In the genomic region with DNA sequence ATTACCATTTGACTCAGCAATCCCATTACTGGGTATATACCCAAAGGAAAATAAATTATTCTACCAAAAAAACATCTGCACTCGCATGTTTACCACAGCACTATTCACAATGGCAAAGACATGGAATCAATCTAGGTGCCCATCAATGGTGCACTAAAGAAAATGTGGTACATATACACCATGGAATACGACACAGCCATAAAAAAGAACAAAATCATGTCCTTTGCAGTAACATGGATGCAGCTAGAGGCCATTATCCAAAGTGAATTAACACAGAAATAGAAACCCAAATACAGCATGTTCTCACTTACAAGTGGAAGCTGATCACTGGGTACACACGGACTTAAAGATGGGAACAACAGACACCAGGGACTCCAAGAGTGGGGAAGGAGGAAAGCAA, we compare ENCODE assay signal across 1 cellular context.
TF ChIP-seq lines count a peak whose summit lies in the region.

No MANE protein-coding gene starts in this region.

TF ChIP-seq in WTC11, 78 proteins besides CTCF, POLR2A, EP300 and RAD21:
- no peak for TF ChIP-seq ZBTB21 (CRISPR knock-in tag; IDR thresholded peaks at IDR 0.05; ENCODE audit: borderline replicate concordance)
